In genomic region chr16:69048328-69049120, GRCh38 we compare ENCODE assay signal across 23 cellular contexts. TPM values are rescaled to one million over a fixed set of nuclear protein-coding genes. Genes with fewer than 3 reads are reported as not detected.
DNase-seq lines count a peak whose midpoint lies in the region; ATAC-seq, FAIRE-seq and TF ChIP-seq lines count a peak whose summit lies in the region.
"Had no signal": no experiment of that assay in that cellular context is flagged by ENCODE, and none has a peak within 500 bp of the region (broad histone marks: within the 10 kb centered on the region; RNA-seq: fewer than 3 reads in every experiment).

No MANE protein-coding gene starts in this region.

- H3K9me3 ChIP-seq in HepG2 (ENCODE audit: low read length) (no peaks in the 10 kb centered on the region), right lobe of liver (no peaks in the 10 kb centered on the region)
- H3K9me3 ChIP-seq: BLaER1 had no signal

- TF ChIP-seq POLR2A in HepG2 (IDR thresholded peaks at IDR 0.05; ENCODE audit: insufficient read depth in 1 of 2, low read depth in 2 of 2, low read length in 2 of 2) = no peak
- TF ChIP-seq POLR2A in right lobe of liver (IDR thresholded peaks at IDR 0.05) = no peak
- TF ChIP-seq POLR2A in GM12892 (IDR thresholded peaks at IDR 0.05; ENCODE audit: low read depth, low read length) = no peak

- FAIRE-seq in HepG2 (lab: Jason Lieb, UNC) (no peak), RCC 7860 (lab: Jason Lieb, UNC) (peak; percentile 87), GM12892 (lab: Jason Lieb, UNC) (no peak)
- FAIRE-seq: D721Med, HTR-8/SVneo had no signal

- intact Hi-C loops in HepG2 (cut with micrococcal nuclease; ENCODE audit: unreplicated experiment) = no loop called here
- intact Hi-C loops in right lobe of liver (cut with DNase I) = loop anchor here in 1 of 2 donors (10.0 kb wide), 1 partner anchor 56 kb away; the partner anchor contains the start of gene HAS3
- intact Hi-C loops in sciatic nerve (cut with DNase I) = no loop called here

- TF ChIP-seq EP300 in HepG2 (IDR thresholded peaks at IDR 0.05; ENCODE audit: low read depth in 2 of 2, low read length in 2 of 2) (no peak), HepG2 (CRISPR knock-in tag; IDR thresholded peaks at IDR 0.05; ENCODE audit: borderline replicate concordance) (no peak)

- CTCF ChIA-PET in HepG2 (lab: Yijun Ruan, JAX; ENCODE audit: low intra/inter-chr PET ratio, low total read pairs) = no interaction called here

- DNase-seq in HepG2 (ENCODE audit: low spot score) (no peak), right lobe of liver (no peak), RCC 7860 (ENCODE audit: low spot score) (peak; percentile 63), kidney glomerular epithelial cell (lab: John Stamatoyannopoulos, UW) (peak; percentile 37), sciatic nerve (ENCODE audit: low spot score) (no peak), GM12892 (ENCODE audit: insufficient read length) (no peak)
- no peak for DNase-seq in effector CD8-positive, alpha-beta T cell (lab: John Stamatoyannopoulos, UW)
- DNase-seq: 8988T; CD4-positive, alpha-beta memory T cell; H7; MM.1S; NCI-H1092; NCI-H1436 treated with DMSO at 0.1 percent for 48 hours; NCI-H2029 treated with DMSO at 0.1 percent for 48 hours; NCI-H2171 treated with DMSO at 0.1 percent for 48 hours; NCI-H446; NCI-H69; NK-92 treated with Interleukin-12 subunit alpha and Interleukin-12 subunit beta, amount 100 ng/mL, for 24 hours; SHP77 had no signal

- TF ChIP-seq CTCF in HepG2 (CRISPR knock-in tag; IDR thresholded peaks at IDR 0.05) = no peak
- TF ChIP-seq CTCF in right lobe of liver (IDR thresholded peaks at IDR 0.05) = no peak

- H2AFZ ChIP-seq in HepG2 (ENCODE audit: low read length) = no peak overlapping the region

- POLR2A ChIA-PET in HepG2 (lab: Yijun Ruan, JAX) = no interaction called here

- no TSS peak for BruUV-seq in HepG2 (replicated peaks; lab: Mats Ljungman, UMichigan)

- no peak for TF ChIP-seq RAD21 in HepG2 (CRISPR knock-in tag; IDR thresholded peaks at IDR 0.05)

- H3K9ac ChIP-seq in HepG2 (ENCODE audit: insufficient read depth, low read depth, low read length) = no peak overlapping the region
- H3K9ac ChIP-seq: BLaER1 had no signal

- no peak overlapping the region for H3K4me2 ChIP-seq in HepG2 (ENCODE audit: low read depth, low read length)
- H3K4me2 ChIP-seq: BLaER1 had no signal

- in situ Hi-C loops in HepG2 (cut with HindIII; ENCODE audit: extremely low pct_ligation_motif_present, low pct_unique_long_range_greater_than_20kb) = no loop called here

- no peak overlapping the region for H3K27ac ChIP-seq in HepG2 (ENCODE audit: extremely low read length, insufficient read depth, low read length)
- H3K27ac ChIP-seq in right lobe of liver = no peak overlapping the region
- H3K27ac ChIP-seq: BLaER1 had no signal

- H3K27me3 ChIP-seq in HepG2 (ENCODE audit: control insufficient read depth in 1 of 2, insufficient read depth in 2 of 2, low read length in 2 of 2) (no peaks in the 10 kb centered on the region), right lobe of liver (no peaks in the 10 kb centered on the region)
- H3K27me3 ChIP-seq: BLaER1 had no signal

- ATAC-seq in HepG2 = no peak
- no peak for ATAC-seq in right lobe of liver
- no peak for ATAC-seq in sciatic nerve
- ATAC-seq in GM19455 (IDR thresholded peaks at IDR 0.05; ENCODE audit: unreplicated experiment) = no peak

- H4K20me1 ChIP-seq in HepG2 (ENCODE audit: insufficient read depth, low read length) = no peaks in the 10 kb centered on the region
- H4K20me1 ChIP-seq: BLaER1 had no signal

- H3K4me3 ChIP-seq in HepG2 (replicated peaks in 1 of 3; ENCODE audit: insufficient read depth in 1 of 3, low read depth in 2 of 3, low read length in 3 of 3) (no peak overlapping the region), right lobe of liver (no peak overlapping the region)
- H3K4me3 ChIP-seq: BLaER1 had no signal

- WGBS in HepG2 (ENCODE audit: low lambda C conversion rate) = 96% methylated on average over 4 of the region's 4 CpGs
- 100% methylated on average over 1 of the region's 4 CpGs for WGBS in right lobe of liver (ENCODE audit: insufficient coverage, low coverage, low lambda C conversion rate, missing lambda C conversion rate)

- H3K4me1 ChIP-seq in HepG2 (ENCODE audit: insufficient read depth, low read length) (peaks cover 6% of the 10 kb centered on the region), right lobe of liver (no peaks in the 10 kb centered on the region)
- H3K4me1 ChIP-seq: BLaER1 had no signal

- H3K36me3 ChIP-seq in HepG2 (replicated peaks in 1 of 2; ENCODE audit: control insufficient read depth in 1 of 2, insufficient read depth in 2 of 2, low read length in 2 of 2) = no peaks in the 10 kb centered on the region
- H3K36me3 ChIP-seq in right lobe of liver = no peaks in the 10 kb centered on the region
- H3K36me3 ChIP-seq: BLaER1 had no signal

- no peaks in the 10 kb centered on the region for H3K79me2 ChIP-seq in HepG2 (ENCODE audit: insufficient read depth, low read length)

TF ChIP-seq in HepG2, 621 proteins besides CTCF, POLR2A, EP300 and RAD21:
- TF ChIP-seq BCLAF1 (IDR thresholded peaks at IDR 0.05) = no peak
- peak; percentile 75 for TF ChIP-seq ZNF770 (CRISPR knock-in tag; IDR thresholded peaks at IDR 0.05)

RNA-seq across cellular contexts. Expression of gene HAS3, which starts 56.9 kb away (rescaled TPM):
- total RNA-seq in HepG2 (2016; rRNA removed; fragmentation: Illumina TruSeq; extraction: Trizol) (0.04 TPM in 1 of 2 replicates, not detected in the other), right lobe of liver (1 to 10 TPM in 1 of 6 experiments, under 1 TPM in 5; 0.39 to 1.0 (median 0.63) TPM), sciatic nerve (2.7 TPM)
- 0.09 TPM in 1 of 2 replicates, not detected in the other for total RNA-seq in HepG2 (2016; cell fraction: cytosol; rRNA removed; fragmentation: Illumina TruSeq; extraction: Trizol; ENCODE audit: low read depth)
- 0.13 and 0.36 TPM in 2 replicates for total RNA-seq in HepG2 (2016; cell fraction: insoluble cytoplasmic fraction; rRNA removed; fragmentation: Illumina TruSeq; extraction: Trizol)
- total RNA-seq in HepG2 (2016; cell fraction: membrane; rRNA removed; fragmentation: Illumina TruSeq; extraction: Trizol) = 0.14 and 0.19 TPM in 2 replicates
- total RNA-seq in HepG2 (2016; cell fraction: nucleus; rRNA removed; fragmentation: Illumina TruSeq; extraction: Trizol) = 0.19 and 0.22 TPM in 2 replicates
- polyA plus RNA-seq in HepG2 (2011; rRNA removed) = 0.30 and 0.64 TPM in 2 replicates
- polyA plus RNA-seq in HepG2 (2011; cell fraction: cytosol; rRNA removed) = 0.28 and 0.32 TPM in 2 replicates
- polyA plus RNA-seq in HepG2 (2011; cell fraction: nucleus; rRNA removed) = 1.3 and 1.4 TPM in 2 replicates
- 0.47 and 0.52 TPM in 2 replicates for polyA plus RNA-seq in HepG2 (2012)
- 0.10 TPM in 1 of 2 replicates, not detected in the other for polyA plus RNA-seq in HepG2 (2016; cell fraction: cytosol; fragmentation: Illumina TruSeq; extraction: Trizol; ENCODE audit: low read depth)
- polyA plus RNA-seq in HepG2 (2016; cell fraction: insoluble cytoplasmic fraction; fragmentation: Illumina TruSeq; extraction: Trizol; ENCODE audit: low read depth) = 0.09 and 0.12 TPM in 2 replicates
- 0.08 and 0.29 TPM in 2 replicates for polyA plus RNA-seq in HepG2 (2016; cell fraction: membrane; fragmentation: Illumina TruSeq; extraction: Trizol; ENCODE audit: low read depth)
- 0.79 and 0.96 TPM in 2 replicates for polyA plus RNA-seq in HepG2 (2016; cell fraction: nucleus; fragmentation: Illumina TruSeq; extraction: Trizol; ENCODE audit: insufficient read depth, low read depth)
- polyA minus RNA-seq in HepG2 (2011; rRNA and poly(A)+ RNA removed; ENCODE audit: low replicate concordance) = 1.4 and 2.2 TPM in 2 replicates
- polyA minus RNA-seq in HepG2 (2011; cell fraction: cytosol; rRNA and poly(A)+ RNA removed) = 0.30 TPM in 1 of 2 replicates, not detected in the other
- 0.99 and 1.4 TPM in 2 replicates for polyA minus RNA-seq in HepG2 (2011; cell fraction: nucleus; rRNA and poly(A)+ RNA removed)
- polyA plus RNA-seq in GM12892 (2012; ENCODE audit: missing spikeins) = 0.38 TPM

Comparison
In these comparisons a context has a peak if more than half of its experiments do, and no peak if none do; other contexts are left out.
1. DNase-seq: peak in RCC 7860 (single experiment) and kidney glomerular epithelial cell (single experiment); none in HepG2 (single experiment), right lobe of liver (0 of 3), sciatic nerve (single experiment), GM12892 (single experiment) and effector CD8-positive, alpha-beta T cell (single experiment).